Comparison of ENCODE assay signal across 30 cellular contexts in genomic region chr10:106972381-106972780, GRCh38.
"Had no signal": no experiment of that assay in that cellular context is flagged by ENCODE, and none has a peak within 500 bp of the region (broad histone marks: within the 10 kb centered on the region; RNA-seq: fewer than 3 reads in every experiment).

No MANE protein-coding gene starts in this region.

- H3K4me3 Mint-ChIP-seq: activated CD4-positive, alpha-beta memory T cell treated with anti-CD3 and anti-CD28 coated beads for 36 hours; activated CD4-positive, alpha-beta T cell treated with anti-CD3 and anti-CD28 coated beads for 36 hours; activated CD4-positive, alpha-beta T cell treated with anti-CD3 and anti-CD28 coated beads, Interleukin-2, amount 10 ng/mL, durations not matched to agents 24 days and 14 days; activated CD8-positive, alpha-beta memory T cell treated with anti-CD3 and anti-CD28 coated beads, Interleukin-2, amount 10 ng/mL, durations not matched to agents 7 days and 5 days; activated CD8-positive, alpha-beta T cell treated with anti-CD3 and anti-CD28 coated beads, Interleukin-2, amount 10 ng/mL, durations not matched to agents 7 days and 5 days; activated naive CD4-positive, alpha-beta T cell treated with anti-CD3 and anti-CD28 coated beads for 36 hours; activated naive CD4-positive, alpha-beta T cell treated with anti-CD3 and anti-CD28 coated beads, Interleukin-2, amount 50 U/mL, for 24 hours; activated naive CD8-positive, alpha-beta T cell treated with anti-CD3 and anti-CD28 coated beads for 36 hours; activated naive CD8-positive, alpha-beta T cell treated with anti-CD3 and anti-CD28 coated beads, Interleukin-2, amount 50 U/mL, for 24 hours; activated T-helper 1 cell treated with anti-CD3 and anti-CD28 coated beads, Interleukin-12 subunit alpha, Interleukin-12 subunit beta, Interleukin-2, Interleukin-4 antibody, amounts not matched to agents 30 ng/mL and 10 ng/mL and 1 ng/mL, durations not matched to agents 14 hours and 24 hours and 36 hours had no signal

- H3K4me1 Mint-ChIP-seq: activated CD4-positive, alpha-beta T cell treated with anti-CD3 and anti-CD28 coated beads for 36 hours; activated CD4-positive, alpha-beta T cell treated with anti-CD3 and anti-CD28 coated beads, Interleukin-2, amount 10 ng/mL, durations not matched to agents 24 days and 14 days; activated CD8-positive, alpha-beta memory T cell treated with anti-CD3 and anti-CD28 coated beads, Interleukin-2, amount 10 ng/mL, durations not matched to agents 7 days and 5 days; activated naive CD4-positive, alpha-beta T cell treated with anti-CD3 and anti-CD28 coated beads, Interleukin-2, amount 50 U/mL, for 24 hours; activated naive CD8-positive, alpha-beta T cell treated with anti-CD3 and anti-CD28 coated beads for 36 hours; activated naive CD8-positive, alpha-beta T cell treated with anti-CD3 and anti-CD28 coated beads, Interleukin-2, amount 50 U/mL, for 24 hours had no signal

- H3K9me3 ChIP-seq: adrenal gland, body of pancreas, gastroesophageal sphincter had no signal

- H3K4me1 ChIP-seq: adrenal gland, body of pancreas, esophagus squamous epithelium, gastroesophageal sphincter had no signal

- H3K27ac ChIP-seq: adrenal gland, epithelial cell of prostate, esophagus squamous epithelium, gastroesophageal sphincter had no signal

- H3K9me3 Mint-ChIP-seq: activated CD4-positive, alpha-beta T cell treated with anti-CD3 and anti-CD28 coated beads, Interleukin-2, amount 10 ng/mL, durations not matched to agents 24 days and 14 days; activated naive CD4-positive, alpha-beta T cell treated with anti-CD3 and anti-CD28 coated beads, Interleukin-2, amount 50 U/mL, for 24 hours had no signal

- H3K36me3 Mint-ChIP-seq: activated CD4-positive, alpha-beta memory T cell treated with anti-CD3 and anti-CD28 coated beads for 36 hours; activated CD8-positive, alpha-beta memory T cell treated with anti-CD3 and anti-CD28 coated beads, Interleukin-2, amount 10 ng/mL, durations not matched to agents 7 days and 5 days; activated naive CD4-positive, alpha-beta T cell treated with anti-CD3 and anti-CD28 coated beads, Interleukin-2, amount 50 U/mL, for 24 hours; activated naive CD8-positive, alpha-beta T cell treated with anti-CD3 and anti-CD28 coated beads for 36 hours had no signal

- DNase-seq: activated CD4-positive, alpha-beta memory T cell treated with anti-CD3 and anti-CD28 coated beads for 36 hours; activated CD4-positive, alpha-beta T cell treated with anti-CD3 and anti-CD28 coated beads for 36 hours; activated CD4-positive, alpha-beta T cell treated with anti-CD3 and anti-CD28 coated beads, Interleukin-2, amount 10 ng/mL, durations not matched to agents 24 days and 14 days; activated CD4-positive, CD25-positive, alpha-beta regulatory T cell; activated CD4-positive, CD25-positive, alpha-beta regulatory T cell treated with anti-CD3 and anti-CD28 coated beads, Interleukin-2, amount 50 U/mL, for 72 hours; activated CD8-positive, alpha-beta memory T cell treated with anti-CD3 and anti-CD28 coated beads, Interleukin-2, amount 10 ng/mL, durations not matched to agents 7 days and 5 days; activated CD8-positive, alpha-beta memory T cell treated with anti-CD3 and anti-CD28 coated beads, Interleukin-2, amount 50 U/mL, for 4 hours; activated CD8-positive, alpha-beta T cell treated with anti-CD3 and anti-CD28 coated beads, Interleukin-2, amount 10 ng/mL, durations not matched to agents 7 days and 5 days; activated effector memory CD4-positive, alpha-beta T cell treated with anti-CD3 and anti-CD28 coated beads, Interleukin-2, amount 50 U/mL, for 16 hours; activated naive CD4-positive, alpha-beta T cell treated with anti-CD3 and anti-CD28 coated beads for 36 hours; activated naive CD8-positive, alpha-beta T cell treated with anti-CD3 and anti-CD28 coated beads for 36 hours; activated naive CD8-positive, alpha-beta T cell treated with anti-CD3 and anti-CD28 coated beads, Interleukin-2, amount 50 U/mL, for 24 hours; activated T-cell treated with anti-CD3 and anti-CD28 coated beads, Interleukin-2, amount 50 U/mL, for 1 hour; activated T-cell treated with anti-CD3 and anti-CD28 coated beads, Interleukin-2, amount 50 U/mL, for 48 hours; adrenal gland; amygdala; aorta; body of pancreas; caudate nucleus; cortex of kidney; dermis blood vessel endothelial cell; effector CD8-positive, alpha-beta T cell; esophagus squamous epithelium; foreskin melanocyte; T-helper 2 cell had no signal

- H3K27ac Mint-ChIP-seq: activated CD4-positive, alpha-beta memory T cell treated with anti-CD3 and anti-CD28 coated beads for 36 hours; activated CD4-positive, alpha-beta T cell treated with anti-CD3 and anti-CD28 coated beads for 36 hours; activated CD4-positive, alpha-beta T cell treated with anti-CD3 and anti-CD28 coated beads, Interleukin-2, amount 10 ng/mL, durations not matched to agents 24 days and 14 days; activated CD8-positive, alpha-beta memory T cell treated with anti-CD3 and anti-CD28 coated beads, Interleukin-2, amount 10 ng/mL, durations not matched to agents 7 days and 5 days; activated CD8-positive, alpha-beta T cell treated with anti-CD3 and anti-CD28 coated beads, Interleukin-2, amount 10 ng/mL, durations not matched to agents 7 days and 5 days; activated naive CD4-positive, alpha-beta T cell treated with anti-CD3 and anti-CD28 coated beads for 36 hours; activated naive CD4-positive, alpha-beta T cell treated with anti-CD3 and anti-CD28 coated beads, Interleukin-2, amount 50 U/mL, for 24 hours; activated naive CD8-positive, alpha-beta T cell treated with anti-CD3 and anti-CD28 coated beads for 36 hours; activated naive CD8-positive, alpha-beta T cell treated with anti-CD3 and anti-CD28 coated beads, Interleukin-2, amount 50 U/mL, for 24 hours; activated T-helper 1 cell treated with anti-CD3 and anti-CD28 coated beads, Interleukin-12 subunit alpha, Interleukin-12 subunit beta, Interleukin-2, Interleukin-4 antibody, amounts not matched to agents 30 ng/mL and 10 ng/mL and 1 ng/mL, durations not matched to agents 14 hours and 24 hours and 36 hours; activated T-helper 2 cell treated with anti-CD3 and anti-CD28 coated beads, Interferon-gamma antibody, Interleukin-2, Interleukin-4, amounts not matched to agents 10 μg/mL and 5 μg/mL and 100 μg/mL, durations not matched to agents 14 hours and 24 hours and 36 hours had no signal

- H3K4me3 ChIP-seq: adrenal gland, body of pancreas, esophagus squamous epithelium, gastroesophageal sphincter had no signal

- H3K27me3 Mint-ChIP-seq: activated CD4-positive, alpha-beta memory T cell treated with anti-CD3 and anti-CD28 coated beads for 36 hours; activated CD4-positive, alpha-beta T cell treated with anti-CD3 and anti-CD28 coated beads for 36 hours; activated CD4-positive, alpha-beta T cell treated with anti-CD3 and anti-CD28 coated beads, Interleukin-2, amount 10 ng/mL, durations not matched to agents 24 days and 14 days; activated CD8-positive, alpha-beta memory T cell treated with anti-CD3 and anti-CD28 coated beads, Interleukin-2, amount 10 ng/mL, durations not matched to agents 7 days and 5 days; activated naive CD4-positive, alpha-beta T cell treated with anti-CD3 and anti-CD28 coated beads, Interleukin-2, amount 50 U/mL, for 24 hours; activated naive CD8-positive, alpha-beta T cell treated with anti-CD3 and anti-CD28 coated beads for 36 hours; activated naive CD8-positive, alpha-beta T cell treated with anti-CD3 and anti-CD28 coated beads, Interleukin-2, amount 50 U/mL, for 24 hours had no signal

- H3K36me3 ChIP-seq: adrenal gland, esophagus squamous epithelium, gastroesophageal sphincter had no signal

- H3K27me3 ChIP-seq: adrenal gland, body of pancreas, esophagus squamous epithelium, gastroesophageal sphincter had no signal

- ATAC-seq: activated CD4-positive, alpha-beta T cell treated with anti-CD3 and anti-CD28 coated beads for 36 hours; activated CD8-positive, alpha-beta memory T cell treated with anti-CD3 and anti-CD28 coated beads, Interleukin-2, amount 10 ng/mL, durations not matched to agents 7 days and 5 days; activated CD8-positive, alpha-beta T cell treated with anti-CD3 and anti-CD28 coated beads, Interleukin-2, amount 10 ng/mL, durations not matched to agents 7 days and 5 days; activated naive CD8-positive, alpha-beta T cell treated with anti-CD3 and anti-CD28 coated beads, Interleukin-2, amount 50 U/mL, for 24 hours; gastroesophageal sphincter had no signal
